ENCODE assay signal across 22 cellular contexts in the genomic region with DNA sequence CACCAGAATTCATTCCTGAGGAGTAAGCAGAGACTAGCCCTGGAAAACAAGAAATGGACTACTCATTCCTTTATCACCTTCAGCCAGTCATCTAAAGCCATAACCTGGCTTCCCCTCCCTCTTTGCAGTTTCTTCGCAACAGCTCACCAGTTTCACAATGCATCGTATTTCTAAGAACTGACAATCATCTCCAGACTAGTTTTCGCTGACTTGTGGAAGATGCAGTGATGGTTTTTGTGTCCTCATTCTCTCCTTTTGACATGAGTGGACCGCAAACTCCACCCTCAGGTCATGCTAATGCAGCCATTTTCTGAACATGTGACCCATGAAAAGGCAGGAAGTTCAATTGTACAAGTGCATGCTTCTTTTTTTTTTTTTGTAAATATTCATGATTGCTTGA.
A peak's percentile ranks its signal among the peaks of the same experiment; 100 is the strongest.
DNase-seq lines count a peak whose midpoint lies in the region; ATAC-seq and TF ChIP-seq lines count a peak whose summit lies in the region.
"Had no signal": no experiment of that assay in that cellular context is flagged by ENCODE, and none has a peak within 500 bp of the region (broad histone marks: within the 10 kb centered on the region; RNA-seq: fewer than 3 reads in every experiment).

No MANE protein-coding gene starts in this region.

- TF ChIP-seq CTCF in OCI-LY3 (IDR thresholded peaks at IDR 0.05; ENCODE audit: low read depth, low read length), result no peak
- no peak for TF ChIP-seq CTCF in glutamatergic neuron (IDR thresholded peaks at IDR 0.05; ENCODE audit: partially characterized antibody, unreplicated experiment)
- no peak for TF ChIP-seq CTCF in prostate gland (IDR thresholded peaks at IDR 0.05)

- no peaks in the 10 kb centered on the region for H3K4me1 ChIP-seq in OCI-LY3 (ENCODE audit: low read length)
- H3K4me1 ChIP-seq in prostate gland (replicated peaks), result no peaks in the 10 kb centered on the region

- ATAC-seq in activated CD8-positive, alpha-beta memory T cell treated with anti-CD3 and anti-CD28 coated beads, Interleukin-2, amount 10 ng/mL, durations not matched to agents 7 days and 5 days, result no peak
- ATAC-seq in GM21737 (IDR thresholded peaks at IDR 0.05; ENCODE audit: unreplicated experiment) (no peak), GM19467 (IDR thresholded peaks at IDR 0.05; ENCODE audit: unreplicated experiment) (no peak)
- ATAC-seq: CD8-positive, alpha-beta T cell; HepG2; Panc1; SK-N-SH treated with all-trans-retinoic acid at 6 μM for 48 hours; T-cell had no signal

- no peak overlapping the region for H3K9ac ChIP-seq in OCI-LY3 (ENCODE audit: low read length)

- no peaks in the 10 kb centered on the region for H3K36me3 ChIP-seq in OCI-LY3 (replicated peaks; ENCODE audit: low read depth, low read length)
- no peaks in the 10 kb centered on the region for H3K36me3 ChIP-seq in prostate gland

- 0 out of 2 replicates have a peak overlapping the region, but pooled peaks have one; percentile 15 for H3K4me2 ChIP-seq in OCI-LY3 (ENCODE audit: low read length)

- H3K9me3 ChIP-seq in OCI-LY3 (ENCODE audit: insufficient read depth, low read length) (no peaks in the 10 kb centered on the region), prostate gland (no peaks in the 10 kb centered on the region)

- H4K20me1 ChIP-seq in OCI-LY3 (ENCODE audit: insufficient read depth, low read length), result no peaks in the 10 kb centered on the region

- no peaks in the 10 kb centered on the region for H3K79me2 ChIP-seq in OCI-LY3 (ENCODE audit: low read length)

- peaks cover 5% of the 10 kb centered on the region for H3K4me1 Mint-ChIP-seq in activated CD8-positive, alpha-beta memory T cell treated with anti-CD3 and anti-CD28 coated beads, Interleukin-2, amount 10 ng/mL, durations not matched to agents 7 days and 5 days
- no peaks in the 10 kb centered on the region for H3K4me1 Mint-ChIP-seq in glutamatergic neuron (ENCODE audit: low read depth, unreplicated experiment)
- H3K4me1 Mint-ChIP-seq: T-cell had no signal

- peak overlapping the region; percentile 65; the same call in 1 of the 2 replicates for H2AFZ ChIP-seq in OCI-LY3 (ENCODE audit: low read depth, low read length)

- no peaks in the 10 kb centered on the region for H3K27me3 Mint-ChIP-seq in activated CD8-positive, alpha-beta memory T cell treated with anti-CD3 and anti-CD28 coated beads, Interleukin-2, amount 10 ng/mL, durations not matched to agents 7 days and 5 days
- no peaks in the 10 kb centered on the region for H3K27me3 Mint-ChIP-seq in glutamatergic neuron (ENCODE audit: unreplicated experiment)
- H3K27me3 Mint-ChIP-seq: T-cell had no signal

- peak; percentile 40 for DNase-seq in activated CD8-positive, alpha-beta memory T cell treated with anti-CD3 and anti-CD28 coated beads, Interleukin-2, amount 10 ng/mL, durations not matched to agents 7 days and 5 days
- DNase-seq in activated CD8-positive, alpha-beta memory T cell treated with anti-CD3 and anti-CD28 coated beads for 24 hours, result no peak
- no peak for DNase-seq in glutamatergic neuron
- no peak for DNase-seq in prostate gland (ENCODE audit: low spot score)
- DNase-seq: C1 segment of cervical spinal cord; Calu3; CD8-positive, alpha-beta T cell; DMS153; H7; KBM-7; MM.1S; NCI-H1417; NCI-H1694 treated with DMSO at 0.1 percent for 48 hours; NCI-H2081 treated with DMSO at 0.1 percent for 48 hours; NCI-H2171 treated with DMSO at 0.1 percent for 48 hours; T-cell had no signal

- H3K27ac Mint-ChIP-seq in activated CD8-positive, alpha-beta memory T cell treated with anti-CD3 and anti-CD28 coated beads, Interleukin-2, amount 10 ng/mL, durations not matched to agents 7 days and 5 days, result no peak overlapping the region
- H3K27ac Mint-ChIP-seq in glutamatergic neuron (ENCODE audit: unreplicated experiment), result peak overlapping the region; percentile 28
- H3K27ac Mint-ChIP-seq: CD8-positive, alpha-beta T cell; T-cell had no signal

- no peak overlapping the region for H3K4me3 ChIP-seq in OCI-LY3 (ENCODE audit: low read length)
- no peak overlapping the region for H3K4me3 ChIP-seq in prostate gland

- peaks cover 4% of the 10 kb centered on the region for H3K9me3 Mint-ChIP-seq in activated CD8-positive, alpha-beta memory T cell treated with anti-CD3 and anti-CD28 coated beads, Interleukin-2, amount 10 ng/mL, durations not matched to agents 7 days and 5 days (ENCODE audit: low read depth)
- H3K9me3 Mint-ChIP-seq in glutamatergic neuron (ENCODE audit: unreplicated experiment), result peaks cover 5% of the 10 kb centered on the region

- H3K27ac ChIP-seq in OCI-LY3 (ENCODE audit: low read length), result no peak overlapping the region
- no peak overlapping the region for H3K27ac ChIP-seq in prostate gland

- TF ChIP-seq POLR2A in prostate gland (IDR thresholded peaks at IDR 0.05), result no peak

- CTCF ChIA-PET in activated CD8-positive, alpha-beta memory T cell treated with anti-CD3 and anti-CD28 coated beads, Interleukin-2, amount 10 ng/mL, durations not matched to agents 7 days and 5 days (lab: Charles Lee), result no interaction called here

- intact Hi-C loops in prostate gland (cut with DNase I), result no loop called here

- no peaks in the 10 kb centered on the region for H3K36me3 Mint-ChIP-seq in activated CD8-positive, alpha-beta memory T cell treated with anti-CD3 and anti-CD28 coated beads, Interleukin-2, amount 10 ng/mL, durations not matched to agents 7 days and 5 days
- peaks cover 5% of the 10 kb centered on the region for H3K36me3 Mint-ChIP-seq in glutamatergic neuron (ENCODE audit: unreplicated experiment)
- H3K36me3 Mint-ChIP-seq: CD8-positive, alpha-beta T cell; T-cell had no signal

- no peaks in the 10 kb centered on the region for H3K27me3 ChIP-seq in OCI-LY3 (ENCODE audit: low read depth, low read length)
- H3K27me3 ChIP-seq in prostate gland (replicated peaks; ENCODE audit: insufficient read depth), result no peaks in the 10 kb centered on the region

- WGBS in prostate gland, result 97% methylated on average over 4 of the region's 4 CpGs

- no peak overlapping the region for H3K4me3 Mint-ChIP-seq in activated CD8-positive, alpha-beta memory T cell treated with anti-CD3 and anti-CD28 coated beads, Interleukin-2, amount 10 ng/mL, durations not matched to agents 7 days and 5 days
- no peak overlapping the region for H3K4me3 Mint-ChIP-seq in glutamatergic neuron (ENCODE audit: unreplicated experiment)
- H3K4me3 Mint-ChIP-seq: CD8-positive, alpha-beta T cell; T-cell had no signal
